ENCODE assay signal across 13 cellular contexts in the genomic region with DNA sequence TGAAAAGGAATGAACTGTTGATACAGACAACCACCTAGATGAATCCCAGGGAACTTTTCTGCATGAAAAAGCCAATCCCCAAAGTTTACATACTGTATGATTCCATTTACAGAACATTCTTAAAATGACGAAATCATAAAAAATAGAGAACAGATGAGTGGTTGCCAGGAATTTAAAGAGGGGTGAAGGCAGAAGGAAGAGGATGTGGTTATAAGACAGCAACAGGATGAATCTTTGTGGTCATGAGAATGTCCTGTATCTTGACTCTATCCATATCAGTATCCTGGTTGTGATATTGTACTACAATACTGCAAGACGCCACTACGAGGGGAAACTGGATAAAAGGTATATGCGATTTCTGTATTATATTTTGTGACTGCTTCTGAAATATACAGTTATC.
DNase-seq lines count a peak whose midpoint lies in the region; ATAC-seq and TF ChIP-seq lines count a peak whose summit lies in the region.
"Had no signal": no experiment of that assay in that cellular context is flagged by ENCODE, and none has a peak within 500 bp of the region (broad histone marks: within the 10 kb centered on the region; RNA-seq: fewer than 3 reads in every experiment).

No MANE protein-coding gene starts in this region.

- peak overlapping the region; percentile 29 to 63 for H3K27ac Mint-ChIP-seq in T-cell

- H3K27me3 ChIP-seq in AG04450 (ENCODE audit: control insufficient read depth, insufficient read depth, low read length) = no peaks in the 10 kb centered on the region
- no peaks in the 10 kb centered on the region for H3K27me3 ChIP-seq in left lung

- peaks cover 43 to 60% (median 53%) of the 10 kb centered on the region in 3 donors for H3K4me1 Mint-ChIP-seq in T-cell

- H3K4me1 ChIP-seq in left lung = peaks cover 0 to 11% of the 10 kb centered on the region in 2 donors
- H3K4me1 ChIP-seq: Caco-2 had no signal

- H3K27ac ChIP-seq in AG04450 (ENCODE audit: low read depth, low read length) (no peak overlapping the region), left lung (no peak overlapping the region)
- H3K27ac ChIP-seq: VCaP had no signal

- POLR2A ChIA-PET in AG04450 (lab: Yijun Ruan, JAX) = no interaction called here
- POLR2A ChIA-PET in T-cell (lab: Charles Lee) = no interaction called here

- no peaks in the 10 kb centered on the region for H3K9me3 ChIP-seq in AG04450 (ENCODE audit: control insufficient read depth, insufficient read depth, low read length)
- no peaks in the 10 kb centered on the region for H3K9me3 ChIP-seq in left lung
- H3K9me3 ChIP-seq: Caco-2 had no signal

- CTCF ChIA-PET in AG04450 (lab: Charles Lee) (no interaction called here), T-cell (lab: Charles Lee) (no interaction called here)

- no peaks in the 10 kb centered on the region for H3K27me3 Mint-ChIP-seq in T-cell
- H3K27me3 Mint-ChIP-seq: naive B cell had no signal

- DNase-seq in AG04450 (ENCODE audit: low read depth, low spot score) = peak; percentile 6
- DNase-seq in GM04503 (ENCODE audit: low read depth) = peak; percentile 44
- DNase-seq in T-cell = no peak
- peak; percentile 88 for DNase-seq in fibroblast of mammary gland (ENCODE audit: low read depth)
- DNase-seq in AG08396 (ENCODE audit: low spot score) = no peak
- DNase-seq in left lung = no peak
- DNase-seq: anterior cingulate cortex, Caco-2, naive B cell, NCI-H1694 treated with DMSO at 0.1 percent for 48 hours had no signal

- peaks cover 73% of the 10 kb centered on the region for H3K36me3 Mint-ChIP-seq in T-cell

- intact Hi-C loops in left lung (cut with DNase I) = no loop called here

- H3K4me3 ChIP-seq in AG04450 (ENCODE audit: low read depth, low read length) (no peak overlapping the region), fibroblast of mammary gland (ENCODE audit: control insufficient read depth, low read depth, low read length) (no peak overlapping the region), left lung (no peak overlapping the region)

- no peaks in the 10 kb centered on the region for H3K9me3 Mint-ChIP-seq in T-cell
- H3K9me3 Mint-ChIP-seq: naive B cell had no signal

- peak overlapping the region in 2 of 3 donors; percentile 10 to 14 for H3K4me3 Mint-ChIP-seq in T-cell
- H3K4me3 Mint-ChIP-seq: naive B cell had no signal

- peaks cover 3 to 53% of the 10 kb centered on the region in 2 donors for H3K36me3 ChIP-seq in left lung

- TF ChIP-seq CTCF in AG04450 (IDR thresholded peaks at IDR 0.05; ENCODE audit: low read depth, low read length) = no peak
- TF ChIP-seq CTCF in fibroblast of mammary gland (conservative IDR thresholded peaks at IDR 0.05; ENCODE audit: control insufficient read depth, insufficient read depth, low read depth, low read length) = no peak
- TF ChIP-seq CTCF in left lung (IDR thresholded peaks at IDR 0.05) = no peak

- peak; percentile 58 to 88 (median 82) for ATAC-seq in T-cell (replicated peaks in 1 of 4)
- ATAC-seq in GM18519 (IDR thresholded peaks at IDR 0.05; ENCODE audit: low FRiP score, unreplicated experiment) = no peak
- no peak for ATAC-seq in left lung
- ATAC-seq in GM21367 (IDR thresholded peaks at IDR 0.05; ENCODE audit: unreplicated experiment) = no peak

Comparison
In these comparisons a context has a peak if more than half of its experiments do, and no peak if none do; other contexts are left out.
1. DNase-seq: peak in AG04450 (single experiment), GM04503 (single experiment) and fibroblast of mammary gland (single experiment); none in T-cell (0 of 34), AG08396 (single experiment) and left lung (0 of 2).
2. ATAC-seq: peak in T-cell (4 of 4); none in GM18519 (single experiment), left lung (single experiment) and GM21367 (single experiment).